ENCODE assay signal across 21 cellular contexts in the genomic region with DNA sequence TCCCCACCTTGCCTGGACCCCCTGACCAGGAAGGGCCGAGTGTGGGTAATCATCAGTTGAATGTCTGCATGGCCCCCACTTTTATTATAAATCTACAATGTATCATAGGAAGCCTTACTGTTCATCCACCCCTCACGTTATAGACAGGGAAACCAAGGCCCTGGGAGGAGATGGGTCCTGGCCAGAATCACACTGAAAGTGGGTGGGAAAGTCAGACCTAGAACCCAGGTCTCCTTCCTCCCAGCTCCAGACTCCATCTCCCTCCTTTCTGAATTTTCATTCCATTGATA. TPM values are rescaled to one million over a fixed set of nuclear protein-coding genes. Genes with fewer than 3 reads are reported as not detected.
DNase-seq lines count a peak whose midpoint lies in the region; ATAC-seq, FAIRE-seq and TF ChIP-seq lines count a peak whose summit lies in the region.
"Had no signal": no experiment of that assay in that cellular context is flagged by ENCODE, and none has a peak within 500 bp of the region (broad histone marks: within the 10 kb centered on the region; RNA-seq: fewer than 3 reads in every experiment).

No MANE protein-coding gene starts in this region.

- H3K9me3 Mint-ChIP-seq in CD8-positive, alpha-beta memory T cell: no peaks in the 10 kb centered on the region
- no peaks in the 10 kb centered on the region for H3K9me3 Mint-ChIP-seq in natural killer cell treated with Interleukin-12 subunit alpha and Interleukin-12 subunit beta and Interleukin-15 and Interleukin-18, amount 100 ng/mL, for 72 hours
- H3K9me3 Mint-ChIP-seq: H9 had no signal

- H3K27ac Mint-ChIP-seq in CD8-positive, alpha-beta memory T cell: peak overlapping the region in 6 of 8 donors; percentile 18 to 84 (median 60)
- peak overlapping the region; percentile 62 to 69 for H3K27ac Mint-ChIP-seq in natural killer cell treated with Interleukin-12 subunit alpha and Interleukin-12 subunit beta and Interleukin-15 and Interleukin-18, amount 100 ng/mL, for 72 hours

- POLR2A ChIA-PET in CD8-positive, alpha-beta memory T cell (lab: Charles Lee): interaction anchor here (0.7 kb wide), 1 partner anchor 30 kb away, joined by 4 read pairs; no protein-coding TSS in a partner anchor

- H3K4me3 Mint-ChIP-seq in CD8-positive, alpha-beta memory T cell: no peak overlapping the region
- no peak overlapping the region for H3K4me3 Mint-ChIP-seq in natural killer cell treated with Interleukin-12 subunit alpha and Interleukin-12 subunit beta and Interleukin-15 and Interleukin-18, amount 100 ng/mL, for 72 hours
- H3K4me3 Mint-ChIP-seq: H9 had no signal

- no peak overlapping the region for H3K27ac ChIP-seq in CD8-positive, alpha-beta memory T cell (ENCODE audit: low read depth, low read length)
- peak overlapping the region; percentile 48 for H3K27ac ChIP-seq in angular gyrus (ENCODE audit: low read depth, low read length)
- H3K27ac ChIP-seq: SK-N-MC had no signal

- no peak overlapping the region for H3K4me3 ChIP-seq in CD8-positive, alpha-beta memory T cell (ENCODE audit: low read length)
- H3K4me3 ChIP-seq: SK-N-MC had no signal

- H3K4me1 Mint-ChIP-seq in CD8-positive, alpha-beta memory T cell: peaks cover 0 to 26% (median 0%) of the 10 kb centered on the region in 3 donors
- H3K4me1 Mint-ChIP-seq in natural killer cell treated with Interleukin-12 subunit alpha and Interleukin-12 subunit beta and Interleukin-15 and Interleukin-18, amount 100 ng/mL, for 72 hours (ENCODE audit: low read depth in 2 of 2): peaks cover 8 to 11% of the 10 kb centered on the region in 2 donors
- H3K4me1 Mint-ChIP-seq: H9 had no signal

- no peak for DNase-seq in CD8-positive, alpha-beta memory T cell
- DNase-seq in GM12891 (ENCODE audit: insufficient read length, low spot score) (no peak), OCI-M2 (lab: John Stamatoyannopoulos, UW; ENCODE audit: unreplicated experiment) (no peak), NOMO-1 treated with dmso at 0.1 percent for 144 hours (lab: John Stamatoyannopoulos, UW; ENCODE audit: unreplicated experiment) (no peak), activated gamma-delta T cell (lab: John Stamatoyannopoulos, UW) (no peak)
- no peak for DNase-seq in natural killer cell treated with Interleukin-12 subunit alpha and Interleukin-12 subunit beta and Interleukin-15 and Interleukin-18, amount 100 ng/mL, for 72 hours (ENCODE audit: low spot score)
- DNase-seq: AML-193, DMS153, GDM1, H9, KBM-7, NCI-H1105, NCI-H2081, NCI-H2171 treated with DMSO at 0.1 percent for 48 hours, NCI-H446 treated with DMSO at 0.1 percent for 48 hours, SHP77 had no signal

- no peaks in the 10 kb centered on the region for H3K4me1 ChIP-seq in CD8-positive, alpha-beta memory T cell (ENCODE audit: insufficient read depth, low read length)

- ATAC-seq in natural killer cell treated with Interleukin-12 subunit alpha and Interleukin-12 subunit beta and Interleukin-15 and Interleukin-18, amount 100 ng/mL, for 72 hours: no peak
- ATAC-seq in GM21381 (IDR thresholded peaks at IDR 0.05; ENCODE audit: unreplicated experiment): no peak

- CTCF ChIA-PET in CD8-positive, alpha-beta memory T cell (lab: Charles Lee): interaction anchor here (1.0 to 3.4 kb wide), 3 partner anchors 11 to 40 kb away, joined by 3 to 13 read pairs (median 4); partner anchors contain the start of gene CD74

- H3K9me3 ChIP-seq in CD8-positive, alpha-beta memory T cell (ENCODE audit: low read length): no peaks in the 10 kb centered on the region

- H3K36me3 Mint-ChIP-seq in CD8-positive, alpha-beta memory T cell: peaks cover 0 to 89% (median 13%) of the 10 kb centered on the region in 3 donors
- peaks cover 11% of the 10 kb centered on the region for H3K36me3 Mint-ChIP-seq in natural killer cell treated with Interleukin-12 subunit alpha and Interleukin-12 subunit beta and Interleukin-15 and Interleukin-18, amount 100 ng/mL, for 72 hours

- peak; percentile 70 for TF ChIP-seq POLR2A in GM12891 (IDR thresholded peaks at IDR 0.05; ENCODE audit: low read depth, low read length)

- no peak for FAIRE-seq in GM12891 (lab: Jason Lieb, UNC)
- FAIRE-seq: HTR-8/SVneo had no signal

- peaks cover 0 to 4% of the 10 kb centered on the region in 2 donors for H3K27me3 Mint-ChIP-seq in CD8-positive, alpha-beta memory T cell
- H3K27me3 Mint-ChIP-seq in natural killer cell treated with Interleukin-12 subunit alpha and Interleukin-12 subunit beta and Interleukin-15 and Interleukin-18, amount 100 ng/mL, for 72 hours: no peaks in the 10 kb centered on the region

- H3K27me3 ChIP-seq in CD8-positive, alpha-beta memory T cell (ENCODE audit: insufficient read depth, low read length, poor library complexity, severe bottlenecking): no peaks in the 10 kb centered on the region

- H3K36me3 ChIP-seq in CD8-positive, alpha-beta memory T cell (ENCODE audit: insufficient read depth, low read length): peaks cover 65% of the 10 kb centered on the region

TF ChIP-seq in GM12891, 5 proteins besides CTCF, POLR2A, EP300 and RAD21:
- no peak for TF ChIP-seq PAX5 (IDR thresholded peaks at IDR 0.05; ENCODE audit: insufficient read depth, low read length, severe bottlenecking)
- TF ChIP-seq POLR2AphosphoS5 (IDR thresholded peaks at IDR 0.05; ENCODE audit: low read depth, low read length): no peak; the same call in 1 of the 2 replicates
- TF ChIP-seq TAF1 (IDR thresholded peaks at IDR 0.05; ENCODE audit: low read depth, low read length): no peak
- no peak; the same call in 1 of the 2 replicates for TF ChIP-seq POU2F2 (IDR thresholded peaks at IDR 0.05; ENCODE audit: low read depth, low read length)
- TF ChIP-seq SPI1 (IDR thresholded peaks at IDR 0.05; ENCODE audit: low read depth, low read length): no peak

RNA-seq across cellular contexts. Expression of gene CD74, which starts 17.1 kb away (rescaled TPM):
- 100 to 1,000 TPM; 319 to 324 TPM for total RNA-seq in CD8-positive, alpha-beta memory T cell
- polyA plus RNA-seq in CD8-positive, alpha-beta memory T cell: 1,273 TPM
- polyA plus RNA-seq in GM12891 (2012; ENCODE audit: low read depth, missing spikeins): 7,750 TPM
- 100 to 1,000 TPM; 767 to 771 TPM for total RNA-seq in natural killer cell treated with Interleukin-12 subunit alpha and Interleukin-12 subunit beta and Interleukin-15 and Interleukin-18, amount 100 ng/mL, for 72 hours
- total RNA-seq: Daoy had no signal

RNA-seq across cellular contexts. Expression of gene TCOF1, which starts 38.1 kb away (rescaled TPM):
- 100 to 1,000 TPM; 116 to 120 TPM for total RNA-seq in CD8-positive, alpha-beta memory T cell
- polyA plus RNA-seq in CD8-positive, alpha-beta memory T cell: 33.1 TPM
- polyA plus RNA-seq in GM12891 (2012; ENCODE audit: low read depth, missing spikeins): 22.5 TPM
- 100 to 1,000 TPM in 1 of 2 donors, 10 to 100 TPM in 1; 70.0 to 140 TPM for total RNA-seq in natural killer cell treated with Interleukin-12 subunit alpha and Interleukin-12 subunit beta and Interleukin-15 and Interleukin-18, amount 100 ng/mL, for 72 hours

RNA-seq across cellular contexts. Expression of gene RPS14, which starts 53.9 kb away (rescaled TPM):
- total RNA-seq in CD8-positive, alpha-beta memory T cell: 1,000 to 10,000 TPM; 2,924 to 3,007 TPM
- polyA plus RNA-seq in CD8-positive, alpha-beta memory T cell: 6,416 TPM
- polyA plus RNA-seq in GM12891 (2012; ENCODE audit: low read depth, missing spikeins): 5,398 TPM
- total RNA-seq in natural killer cell treated with Interleukin-12 subunit alpha and Interleukin-12 subunit beta and Interleukin-15 and Interleukin-18, amount 100 ng/mL, for 72 hours: 1,000 to 10,000 TPM; 1,429 to 1,580 TPM
